Comparison of ENCODE assay signal across 8 cellular contexts in the genomic region with DNA sequence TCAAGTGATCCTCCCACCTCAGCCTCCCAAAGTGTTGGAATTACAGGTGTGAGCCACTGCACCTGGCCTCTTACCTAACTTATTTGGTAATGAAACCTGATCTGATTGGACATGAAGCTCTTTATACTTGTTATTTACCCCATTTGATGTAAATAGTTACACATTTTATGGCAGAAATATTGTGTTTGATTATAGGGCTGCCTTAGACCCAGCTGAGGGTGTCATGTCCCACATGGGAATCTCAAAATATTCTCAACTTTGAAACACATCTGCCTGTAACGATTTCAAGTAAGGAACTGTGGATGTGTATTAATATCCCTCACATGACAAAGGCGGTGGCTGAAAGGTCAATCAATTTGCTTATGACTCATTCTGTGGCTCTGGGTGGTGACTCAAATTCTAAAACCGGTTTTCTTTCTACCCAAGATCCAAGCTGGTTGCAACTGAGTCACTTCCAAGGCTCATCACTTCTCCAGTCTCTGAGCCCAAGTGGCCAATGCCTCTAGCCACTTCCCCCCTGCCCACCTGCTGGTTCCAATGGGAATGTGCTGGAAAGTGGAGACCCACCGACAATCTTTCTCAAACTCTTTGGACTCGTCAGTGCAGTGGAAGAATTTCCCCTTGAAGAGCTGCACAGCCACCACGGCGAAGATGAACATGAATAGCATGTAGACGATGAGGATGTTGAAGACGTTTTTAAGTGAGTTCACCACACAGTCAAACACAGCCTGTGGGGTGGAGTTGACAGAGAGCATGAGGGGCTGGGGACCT.
DNase-seq lines count a peak whose midpoint lies in the region; ATAC-seq and TF ChIP-seq lines count a peak whose summit lies in the region.

No MANE protein-coding gene starts in this region.

- peak overlapping the region; percentile 94 for H3K27ac Mint-ChIP-seq in activated B cell treated with CpG ODN at 0.5 μM for 24 hours

- H3K4me1 Mint-ChIP-seq in activated B cell treated with CpG ODN at 0.5 μM for 24 hours: peaks cover 28% of the 10 kb centered on the region

- POLR2A ChIA-PET in activated B cell treated with CpG ODN at 0.5 μM for 24 hours (lab: Charles Lee): interaction anchor here (0.5 to 4.0 kb wide), 20 partner anchors 10 to 281 kb away, joined by 3 to 32 read pairs (median 5); a partner anchor contains a TSS

- ATAC-seq in GM18868 (IDR thresholded peaks at IDR 0.05; ENCODE audit: unreplicated experiment) (peak; percentile 49), HG03432 (IDR thresholded peaks at IDR 0.05; ENCODE audit: unreplicated experiment) (peak; percentile 78), activated B cell treated with CpG ODN at 0.5 μM for 24 hours (ENCODE audit: low read depth) (peak; percentile 84)

- intact Hi-C loops in activated B cell treated with CpG ODN at 0.5 μM for 24 hours (cut with micrococcal nuclease): loop anchor here (1.0 kb wide), 2 partner anchors 20 to 53 kb away; no protein-coding TSS in a partner anchor

- peaks cover 3% of the 10 kb centered on the region for H3K9me3 Mint-ChIP-seq in activated B cell treated with CpG ODN at 0.5 μM for 24 hours

- peak overlapping the region; percentile 78 for H3K4me3 Mint-ChIP-seq in activated B cell treated with CpG ODN at 0.5 μM for 24 hours

- H3K36me3 Mint-ChIP-seq in activated B cell treated with CpG ODN at 0.5 μM for 24 hours (ENCODE audit: low read depth): no peaks in the 10 kb centered on the region

- in situ Hi-C loops in ACHN (cut with HindIII; ENCODE audit: low pct_ligation_motif_present, low pct_unique_long_range_greater_than_20kb, low sequenced_read_pairs): no loop called here

- CTCF ChIA-PET in activated B cell treated with CpG ODN at 0.5 μM for 24 hours (lab: Charles Lee): interaction anchor here (1.0 to 2.2 kb wide), 9 partner anchors 16 to 284 kb away, joined by 3 to 22 read pairs (median 3); no protein-coding TSS in a partner anchor

- DNase-seq in ACHN (peak; percentile 73), activated B cell treated with CpG ODN at 0.5 μM for 24 hours (peak; percentile 48), kidney glomerular epithelial cell (lab: John Stamatoyannopoulos, UW) (peak; percentile 41), DMS 273 (lab: John Stamatoyannopoulos, UW; ENCODE audit: unreplicated experiment) (no peak), nucleus accumbens (lab: John Stamatoyannopoulos, UW) (no peak), NCI-H2196 (lab: John Stamatoyannopoulos, UW; ENCODE audit: unreplicated experiment) (no peak)

- H3K27me3 Mint-ChIP-seq in activated B cell treated with CpG ODN at 0.5 μM for 24 hours: peaks cover 6% of the 10 kb centered on the region

- TF ChIP-seq CTCF in activated B cell treated with CpG ODN at 0.5 μM for 24 hours (IDR thresholded peaks at IDR 0.05): no peak

Comparison
In these comparisons a context has a peak if more than half of its experiments do, and no peak if none do; other contexts are left out.
1. DNase-seq: peak in ACHN (single experiment), activated B cell treated with CpG ODN at 0.5 μM for 24 hours (single experiment) and kidney glomerular epithelial cell (single experiment); none in DMS 273 (single experiment), nucleus accumbens (0 of 56) and NCI-H2196 (single experiment).
2. Peak in every context shown above with its lines, with median percentiles within 50 percentile points of each other: ATAC-seq.